Comparison of ENCODE assay signal across 8 cellular contexts in the genomic region with DNA sequence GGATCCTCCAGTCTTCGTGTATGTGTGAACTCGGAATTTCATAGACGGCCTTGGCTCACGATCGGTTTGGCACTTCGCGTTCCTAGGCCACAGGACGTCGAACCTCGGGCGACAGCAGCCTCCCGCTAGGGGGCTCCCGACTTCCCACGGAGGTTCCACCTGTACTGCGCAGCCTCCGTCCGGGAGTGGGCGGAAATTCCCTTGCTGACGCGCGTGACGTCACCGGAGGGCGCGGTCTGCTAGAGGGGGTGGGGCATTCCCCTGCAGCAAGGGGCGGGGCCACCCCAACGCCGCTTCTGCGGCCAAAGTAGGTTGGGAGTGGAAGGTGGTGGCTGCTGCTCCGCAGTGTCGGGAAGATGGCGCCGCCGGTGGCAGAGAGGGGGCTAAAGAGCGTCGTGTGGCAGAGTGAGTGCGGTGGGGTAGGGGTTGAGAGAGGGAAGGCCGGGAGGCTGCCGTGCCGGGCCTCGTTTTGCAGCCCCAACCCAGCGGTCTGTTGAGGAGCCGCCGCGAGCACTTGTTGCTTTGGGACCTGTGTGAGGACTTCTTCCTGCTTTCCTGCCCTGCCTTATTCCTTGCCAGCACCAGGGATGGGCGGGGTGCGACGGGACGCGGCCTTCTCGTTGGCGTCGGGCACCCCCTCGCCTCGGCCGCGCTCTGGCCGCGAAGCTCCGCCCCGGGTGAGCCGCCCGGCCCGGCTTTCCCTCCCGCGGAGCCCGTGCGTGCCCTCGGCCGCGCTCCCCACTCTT. TPM values are rescaled to one million over a fixed set of nuclear protein-coding genes. Genes with fewer than 3 reads are reported as not detected.
A peak's percentile ranks its signal among the peaks of the same experiment; 100 is the strongest.
DNase-seq lines count a peak whose midpoint lies in the region; ATAC-seq, FAIRE-seq and TF ChIP-seq lines count a peak whose summit lies in the region.

A gene with protein sequence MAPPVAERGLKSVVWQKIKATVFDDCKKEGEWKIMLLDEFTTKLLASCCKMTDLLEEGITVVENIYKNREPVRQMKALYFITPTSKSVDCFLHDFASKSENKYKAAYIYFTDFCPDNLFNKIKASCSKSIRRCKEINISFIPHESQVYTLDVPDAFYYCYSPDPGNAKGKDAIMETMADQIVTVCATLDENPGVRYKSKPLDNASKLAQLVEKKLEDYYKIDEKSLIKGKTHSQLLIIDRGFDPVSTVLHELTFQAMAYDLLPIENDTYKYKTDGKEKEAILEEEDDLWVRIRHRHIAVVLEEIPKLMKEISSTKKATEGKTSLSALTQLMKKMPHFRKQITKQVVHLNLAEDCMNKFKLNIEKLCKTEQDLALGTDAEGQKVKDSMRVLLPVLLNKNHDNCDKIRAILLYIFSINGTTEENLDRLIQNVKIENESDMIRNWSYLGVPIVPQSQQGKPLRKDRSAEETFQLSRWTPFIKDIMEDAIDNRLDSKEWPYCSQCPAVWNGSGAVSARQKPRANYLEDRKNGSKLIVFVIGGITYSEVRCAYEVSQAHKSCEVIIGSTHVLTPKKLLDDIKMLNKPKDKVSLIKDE (plus strand): TSS at position 293 of the 746 bp plus-strand sequence. CDS start 64 bp downstream, at position 357.

- H3K4me1 ChIP-seq in Caco-2: no peaks in the 10 kb centered on the region
- H3K4me1 ChIP-seq in endocrine pancreas (ENCODE audit: control insufficient read depth, insufficient read depth, low read length): peaks cover 4% of the 10 kb centered on the region

- peak; percentile 84 for ATAC-seq in GM21360 (IDR thresholded peaks at IDR 0.05; ENCODE audit: unreplicated experiment)
- ATAC-seq in activated CD8-positive, alpha-beta memory T cell treated with anti-CD3 and anti-CD28 coated beads, Interleukin-2, amount 10 ng/mL, durations not matched to agents 7 days and 5 days: peak; percentile 90

- TSS peak; percentile 71 for BruUV-seq in Caco-2 (replicated peaks; lab: Mats Ljungman, UMichigan)

- H3K36me3 ChIP-seq in Caco-2 (ENCODE audit: control insufficient read depth, insufficient read depth, low read length): no peaks in the 10 kb centered on the region
- no peaks in the 10 kb centered on the region for H3K36me3 ChIP-seq in endocrine pancreas (ENCODE audit: control insufficient read depth, insufficient read depth, low read length)

- peak within 1 kb of the TSS; percentile 95 for H3K9ac ChIP-seq in endocrine pancreas (ENCODE audit: control insufficient read depth, insufficient read depth, low read length)

- no peaks in the 10 kb centered on the region for H3K27me3 ChIP-seq in Caco-2 (replicated peaks; ENCODE audit: control insufficient read depth, insufficient read depth, low read length)
- no peaks in the 10 kb centered on the region for H3K27me3 ChIP-seq in endocrine pancreas (ENCODE audit: control insufficient read depth, insufficient read depth, low read length)

- peak; percentile 61 to 91 for TF ChIP-seq CTCF in Caco-2 (IDR thresholded peaks at IDR 0.05; ENCODE audit: insufficient read depth in 1 of 2, low read depth in 1 of 2, low read length in 1 of 2, severe bottlenecking in 1 of 2, unreplicated experiment in 1 of 2)

- peak within 1 kb of the TSS; percentile 65 for H3K4me3 ChIP-seq in Caco-2 (ENCODE audit: low read depth, low read length)
- H3K4me3 ChIP-seq in endocrine pancreas (ENCODE audit: control insufficient read depth, insufficient read depth, low read length): peak within 1 kb of the TSS; percentile 52

- peaks cover 12% of the 10 kb centered on the region for H3K36me3 Mint-ChIP-seq in Caco-2 (ENCODE audit: insufficient read depth, unreplicated experiment)
- peaks cover 24% of the 10 kb centered on the region for H3K36me3 Mint-ChIP-seq in activated CD8-positive, alpha-beta memory T cell treated with anti-CD3 and anti-CD28 coated beads, Interleukin-2, amount 10 ng/mL, durations not matched to agents 7 days and 5 days

- DNase-seq in Caco-2: peak; percentile 97
- peak; percentile 76 for DNase-seq in HTR-8/SVneo (ENCODE audit: insufficient read length, low spot score)
- DNase-seq in NOMO-1 treated with dmso at 0.1 percent for 144 hours (lab: John Stamatoyannopoulos, UW; ENCODE audit: unreplicated experiment): peak; percentile 86
- peak; percentile 99 for DNase-seq in activated CD8-positive, alpha-beta memory T cell treated with anti-CD3 and anti-CD28 coated beads, Interleukin-2, amount 10 ng/mL, durations not matched to agents 7 days and 5 days
- DNase-seq in mesenteric fat pad (ENCODE audit: low spot score): peak; percentile 100
- peak; percentile 99 to 100 for DNase-seq in stimulated activated CD8-positive, alpha-beta memory T cell treated with anti-CD3 and anti-CD28 coated beads, Interleukin-15, amount 100 ng/mL, for 4 hours (ENCODE audit: low read depth in 2 of 2)

- intact Hi-C loops in Caco-2 (cut with micrococcal nuclease; ENCODE audit: unreplicated experiment): loop anchor here (1.0 to 5.0 kb wide), 3 partner anchors 20 to 54 kb away; a partner anchor contains a TSS

- H3K4me3 Mint-ChIP-seq in Caco-2 (ENCODE audit: unreplicated experiment): peak within 1 kb of the TSS; percentile 100
- H3K4me3 Mint-ChIP-seq in activated CD8-positive, alpha-beta memory T cell treated with anti-CD3 and anti-CD28 coated beads, Interleukin-2, amount 10 ng/mL, durations not matched to agents 7 days and 5 days: peak within 1 kb of the TSS; percentile 100

- CTCF ChIA-PET in Caco-2 (lab: Charles Lee): no interaction called here
- CTCF ChIA-PET in activated CD8-positive, alpha-beta memory T cell treated with anti-CD3 and anti-CD28 coated beads, Interleukin-2, amount 10 ng/mL, durations not matched to agents 7 days and 5 days (lab: Charles Lee): interaction anchor here (0.7 to 1.6 kb wide), 4 partner anchors 53 to 368 kb away, joined by 3 to 5 read pairs (median 4); a partner anchor contains a TSS

- H3K4me1 Mint-ChIP-seq in Caco-2 (ENCODE audit: low read depth, unreplicated experiment): peaks cover 9% of the 10 kb centered on the region
- peaks cover 27% of the 10 kb centered on the region for H3K4me1 Mint-ChIP-seq in activated CD8-positive, alpha-beta memory T cell treated with anti-CD3 and anti-CD28 coated beads, Interleukin-2, amount 10 ng/mL, durations not matched to agents 7 days and 5 days

- no peaks in the 10 kb centered on the region for H3K27me3 Mint-ChIP-seq in Caco-2 (ENCODE audit: insufficient read depth, unreplicated experiment)
- no peaks in the 10 kb centered on the region for H3K27me3 Mint-ChIP-seq in activated CD8-positive, alpha-beta memory T cell treated with anti-CD3 and anti-CD28 coated beads, Interleukin-2, amount 10 ng/mL, durations not matched to agents 7 days and 5 days

- POLR2A ChIA-PET in Caco-2 (lab: Charles Lee): interaction anchor here (0.6 kb wide), 1 partner anchor 70 kb away, joined by 9 read pairs; no protein-coding TSS in a partner anchor

- H3K9me3 ChIP-seq in Caco-2: no peaks in the 10 kb centered on the region
- no peaks in the 10 kb centered on the region for H3K9me3 ChIP-seq in endocrine pancreas (ENCODE audit: control insufficient read depth, low read length)

- peak within 1 kb of the TSS; percentile 100 for H3K27ac Mint-ChIP-seq in Caco-2 (ENCODE audit: unreplicated experiment)
- peak within 1 kb of the TSS; percentile 96 for H3K27ac Mint-ChIP-seq in activated CD8-positive, alpha-beta memory T cell treated with anti-CD3 and anti-CD28 coated beads, Interleukin-2, amount 10 ng/mL, durations not matched to agents 7 days and 5 days

- FAIRE-seq in HTR-8/SVneo (lab: Jason Lieb, UNC): peak; percentile 73

- H3K9me3 Mint-ChIP-seq in Caco-2 (ENCODE audit: unreplicated experiment): no peaks in the 10 kb centered on the region
- H3K9me3 Mint-ChIP-seq in activated CD8-positive, alpha-beta memory T cell treated with anti-CD3 and anti-CD28 coated beads, Interleukin-2, amount 10 ng/mL, durations not matched to agents 7 days and 5 days (ENCODE audit: low read depth): no peaks in the 10 kb centered on the region

RNA-seq across cellular contexts. Expression of the gene that starts here (rescaled TPM):
- 24.1 and 34.3 TPM in 2 replicates for total RNA-seq in Caco-2 (2022)
- total RNA-seq in activated CD8-positive, alpha-beta memory T cell treated with anti-CD3 and anti-CD28 coated beads, Interleukin-2, amount 10 ng/mL, durations not matched to agents 7 days and 5 days: 10 to 100 TPM; 46.3 to 48.1 TPM
- total RNA-seq in mesenteric fat pad: 42.4 TPM

Comparison
In these comparisons a context has a peak if more than half of its experiments do, and no peak if none do; other contexts are left out.
1. Peak in every context shown above with its lines: DNase-seq, ATAC-seq and H3K4me3 ChIP-seq.